Comparison of ENCODE assay signal across 14 cellular contexts in genomic region chr9:114287001-114287762, GRCh38. TPM values are rescaled to one million over a fixed set of nuclear protein-coding genes. Genes with fewer than 3 reads are reported as not detected.
DNase-seq lines count a peak whose midpoint lies in the region; ATAC-seq and TF ChIP-seq lines count a peak whose summit lies in the region.
"Had no signal": no experiment of that assay in that cellular context is flagged by ENCODE, and none has a peak within 500 bp of the region (broad histone marks: within the 10 kb centered on the region; RNA-seq: fewer than 3 reads in every experiment).

No MANE protein-coding gene starts in this region.

- no peak for ATAC-seq in GM18867 (IDR thresholded peaks at IDR 0.05; ENCODE audit: unreplicated experiment)
- ATAC-seq: natural killer cell treated with Interleukin-12 subunit alpha and Interleukin-12 subunit beta and Interleukin-15 and Interleukin-18, amount 100 ng/mL, for 72 hours had no signal

- WGBS in ovary, 3 donors = 90 to 91% (median 91%) methylated on average over 16 of the region's 16 CpGs

- H3K27ac ChIP-seq in coronary artery (no peak overlapping the region), ovary (no peak overlapping the region)
- H3K27ac ChIP-seq: vagina had no signal

- TF ChIP-seq CTCF in coronary artery (IDR thresholded peaks at IDR 0.05) (no peak), ovary (IDR thresholded peaks at IDR 0.05) (no peak)

- H3K4me1 ChIP-seq in ovary (ENCODE audit: insufficient read depth) = peaks cover 8% of the 10 kb centered on the region

- H3K4me3 ChIP-seq in coronary artery = no peak overlapping the region
- no peak overlapping the region for H3K4me3 ChIP-seq in ovary
- H3K4me3 ChIP-seq: vagina had no signal

- no peak for TF ChIP-seq EP300 in ovary (IDR thresholded peaks at IDR 0.05)

- intact Hi-C loops in ovary (cut with DNase I) = loop anchor here in 2 of 4 donors (5.0 kb wide), 4 partner anchors 130 to 205 kb away; partner anchors contain the start of gene COL27A1 (in 1 of the 2)

- DNase-seq in NCI-H748 (lab: John Stamatoyannopoulos, UW; ENCODE audit: unreplicated experiment) (peak; percentile 65), NCI-H748 treated with DMSO at 0.1 percent for 48 hours (lab: John Stamatoyannopoulos, UW) (no peak), NCI-H1694 (lab: John Stamatoyannopoulos, UW) (peak; percentile 78), coronary artery (ENCODE audit: low spot score) (peak; percentile 56), ovary (peak in 4 of 5 donors; percentile 15 to 37 (median 27)), SIG-M5 treated with dmso at 0.1 percent for 504 hours (lab: John Stamatoyannopoulos, UW; ENCODE audit: unreplicated experiment) (no peak), T1000 (lab: John Stamatoyannopoulos, UW) (no peak)
- DNase-seq: activated CD4-positive, alpha-beta T cell treated with anti-CD3 and anti-CD28 coated beads for 48 hours; DND-41; immature natural killer cell; NCI-H510A had no signal

- no peaks in the 10 kb centered on the region for H3K9me3 ChIP-seq in ovary
- H3K9me3 ChIP-seq: vagina had no signal

- no peaks in the 10 kb centered on the region for H3K36me3 ChIP-seq in ovary

- TF ChIP-seq POLR2A in ovary (IDR thresholded peaks at IDR 0.05) = no peak

- H3K27me3 ChIP-seq in ovary = no peaks in the 10 kb centered on the region
- H3K27me3 ChIP-seq: vagina had no signal

RNA-seq across cellular contexts. Expression of gene ORM1, which starts 35.7 kb away (rescaled TPM):
- 10 to 100 TPM in 1 of 7 donors, 1 to 10 TPM in 1, under 1 TPM in 2, not detected in 3; 0.30 to 11.9 (median 1.8) TPM for total RNA-seq in ovary
- polyA plus RNA-seq in ovary = 1 to 10 TPM in 1 of 2 donors, not detected in 1; 2.1 TPM
- total RNA-seq: natural killer cell treated with Interleukin-12 subunit alpha and Interleukin-12 subunit beta and Interleukin-15 and Interleukin-18, amount 100 ng/mL, for 72 hours; vagina had no signal
- polyA plus RNA-seq: immature natural killer cell had no signal

RNA-seq across cellular contexts. Expression of gene ORM2, which starts 42.5 kb away (rescaled TPM):
- total RNA-seq in ovary = 1 to 10 TPM in 1 of 7 donors, under 1 TPM in 1, not detected in 5; 0.82 to 2.6 TPM
- polyA plus RNA-seq in ovary = under 1 TPM in 1 of 2 donors, not detected in 1; 0.52 TPM
- total RNA-seq: natural killer cell treated with Interleukin-12 subunit alpha and Interleukin-12 subunit beta and Interleukin-15 and Interleukin-18, amount 100 ng/mL, for 72 hours; vagina had no signal
- polyA plus RNA-seq: immature natural killer cell had no signal

Comparison
In these comparisons a context has a peak if more than half of its experiments do, and no peak if none do; other contexts are left out.
1. DNase-seq: peak in NCI-H748 (single experiment), NCI-H1694 (single experiment), coronary artery (single experiment) and ovary (4 of 5); none in NCI-H748 treated with DMSO at 0.1 percent for 48 hours (single experiment), SIG-M5 treated with dmso at 0.1 percent for 504 hours (single experiment) and T1000 (single experiment).